In the genomic region with DNA sequence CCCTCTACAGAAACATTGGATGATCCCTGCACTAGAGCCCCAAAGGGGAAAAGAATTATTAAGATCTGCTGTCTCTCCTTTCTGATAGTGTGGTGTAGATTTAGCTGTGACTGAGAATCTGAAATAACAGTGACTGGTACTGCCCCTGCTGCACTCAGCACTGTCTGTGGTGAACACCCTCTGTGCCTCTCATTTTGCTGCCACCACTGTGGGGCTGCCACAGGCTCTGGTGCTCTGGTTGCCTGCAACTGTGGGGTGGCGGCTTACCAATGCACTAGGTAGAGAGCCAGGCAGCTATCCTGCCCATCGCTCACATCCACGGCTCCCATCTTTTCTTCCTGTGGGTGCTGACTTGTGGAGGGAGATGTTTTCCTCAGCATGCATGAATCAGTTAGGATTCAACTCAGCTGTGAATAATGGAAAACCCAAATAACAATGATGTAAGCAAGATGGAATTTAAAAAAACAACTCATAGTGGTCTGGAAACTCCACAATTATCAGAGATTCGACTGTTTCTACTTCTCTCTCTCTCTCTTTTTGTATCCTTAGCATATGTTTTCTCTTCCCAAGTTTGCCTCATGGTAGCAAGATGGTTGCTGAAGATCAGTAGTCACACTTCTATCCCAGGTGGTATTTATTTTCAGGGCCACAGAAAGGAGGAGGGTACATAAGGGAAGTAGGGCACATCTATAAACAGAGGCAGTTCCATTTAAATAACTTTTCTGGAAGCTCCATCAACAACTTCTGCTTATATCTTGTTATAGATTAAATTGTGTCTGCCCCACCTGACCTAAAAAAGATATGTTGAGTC, we compare ENCODE assay signal across 22 cellular contexts.
DNase-seq lines count a peak whose midpoint lies in the region; ATAC-seq and TF ChIP-seq lines count a peak whose summit lies in the region.
"Had no signal": no experiment of that assay in that cellular context is flagged by ENCODE, and none has a peak within 500 bp of the region (broad histone marks: within the 10 kb centered on the region; RNA-seq: fewer than 3 reads in every experiment).

No MANE protein-coding gene starts in this region.

- H4K20me1 ChIP-seq in PC-3 (ENCODE audit: low read length): no peaks in the 10 kb centered on the region

- H3K27me3 ChIP-seq in PC-3 (ENCODE audit: low read length): no peaks in the 10 kb centered on the region
- peaks cover 0 to 24% (median 1%) of the 10 kb centered on the region in 4 donors for H3K27me3 ChIP-seq in esophagus muscularis mucosa
- peaks cover 13% of the 10 kb centered on the region for H3K27me3 ChIP-seq in endodermal cell (ENCODE audit: control insufficient read depth, insufficient read depth, low read length, poor library complexity, severe bottlenecking)
- H3K27me3 ChIP-seq: upper lobe of left lung had no signal

- no peak for TF ChIP-seq CTCF in PC-3 (conservative IDR thresholded peaks at IDR 0.05; ENCODE audit: low read depth, low read length)
- TF ChIP-seq CTCF in esophagus muscularis mucosa (IDR thresholded peaks at IDR 0.05): no peak
- TF ChIP-seq CTCF in endodermal cell (conservative IDR thresholded peaks at IDR 0.05): no peak

- peaks cover 12% of the 10 kb centered on the region for H3K4me1 Mint-ChIP-seq in endodermal cell
- H3K4me1 Mint-ChIP-seq: activated CD4-positive, alpha-beta T cell treated with anti-CD3 and anti-CD28 coated beads, Interleukin-2, amount 10 ng/mL, durations not matched to agents 7 days and 5 days had no signal

- BruUV-seq in PC-3 (replicated peaks; lab: Mats Ljungman, UMichigan): no TSS peak

- TF ChIP-seq EP300 in esophagus muscularis mucosa (IDR thresholded peaks at IDR 0.05): no peak

- CTCF ChIA-PET in PC-3 (lab: Charles Lee): interaction anchor here (0.5 kb wide), 1 partner anchor 18 kb away, joined by 4 read pairs; no protein-coding TSS in a partner anchor

- no peaks in the 10 kb centered on the region for H3K9me3 ChIP-seq in PC-3 (ENCODE audit: low read length)
- H3K9me3 ChIP-seq in esophagus muscularis mucosa: no peaks in the 10 kb centered on the region
- no peaks in the 10 kb centered on the region for H3K9me3 ChIP-seq in endodermal cell (ENCODE audit: control insufficient read depth, low read length)
- H3K9me3 ChIP-seq: gastrocnemius medialis, upper lobe of left lung had no signal

- H2AFZ ChIP-seq in PC-3 (ENCODE audit: low read length): 0 out of 2 replicates have a peak overlapping the region, but pooled peaks have one; percentile 6

- H3K4me3 Mint-ChIP-seq in endodermal cell: no peak overlapping the region
- H3K4me3 Mint-ChIP-seq: activated CD4-positive, alpha-beta T cell treated with anti-CD3 and anti-CD28 coated beads, Interleukin-2, amount 10 ng/mL, durations not matched to agents 7 days and 5 days; mesothelial cell of epicardium; nephron; stimulated activated naive CD8-positive, alpha-beta T cell treated with anti-CD3 and anti-CD28 coated beads, Interleukin-15, amount 100 ng/mL, for 72 hours had no signal

- DNase-seq in EL: peak; percentile 78
- DNase-seq in PC-3: peak; percentile 72
- DNase-seq in esophagus muscularis mucosa (ENCODE audit: extremely low spot score): peak; percentile 12
- peak; percentile 34 for DNase-seq in renal cortical epithelial cell (ENCODE audit: low read depth)
- no peak for DNase-seq in cardiac septum (ENCODE audit: low spot score)
- DNase-seq in SKM-1 treated with dmso at 0.1 percent for 144 hours (lab: John Stamatoyannopoulos, UW; ENCODE audit: unreplicated experiment): no peak
- no peak for DNase-seq in substantia nigra (lab: John Stamatoyannopoulos, UW)
- DNase-seq in endodermal cell: no peak
- DNase-seq: activated CD4-positive, alpha-beta T cell treated with anti-CD3 and anti-CD28 coated beads, Interleukin-2, amount 10 ng/mL, durations not matched to agents 7 days and 5 days; activated naive CD4-positive, alpha-beta T cell; aorta; gastrocnemius medialis; GF-D8; Kasumi-1; NCI-H526; SHP77; stimulated activated CD4-positive, alpha-beta T cell treated with anti-CD3 and anti-CD28 coated beads, Interleukin-2, amount 100 ng/mL, for 48 hours; stimulated activated naive CD8-positive, alpha-beta T cell treated with anti-CD3 and anti-CD28 coated beads, Interleukin-15, amount 100 ng/mL, for 72 hours; upper lobe of left lung had no signal

- H3K27ac ChIP-seq in PC-3 (ENCODE audit: low read length): no peak overlapping the region
- no peak overlapping the region for H3K27ac ChIP-seq in esophagus muscularis mucosa (replicated peaks in 1 of 4)
- no peak overlapping the region for H3K27ac ChIP-seq in substantia nigra (ENCODE audit: low read depth, low read length, poor library complexity, severe bottlenecking)
- no peak overlapping the region for H3K27ac ChIP-seq in endodermal cell (ENCODE audit: low read depth, low read length)
- H3K27ac ChIP-seq: gastrocnemius medialis, skin epidermis, upper lobe of left lung had no signal

- H3K27ac Mint-ChIP-seq in endodermal cell: no peak overlapping the region
- H3K27ac Mint-ChIP-seq: activated CD4-positive, alpha-beta T cell treated with anti-CD3 and anti-CD28 coated beads, Interleukin-2, amount 10 ng/mL, durations not matched to agents 7 days and 5 days; mesothelial cell of epicardium; nephron; stimulated activated naive CD8-positive, alpha-beta T cell treated with anti-CD3 and anti-CD28 coated beads, Interleukin-15, amount 100 ng/mL, for 72 hours had no signal

- H3K27me3 Mint-ChIP-seq in endodermal cell (ENCODE audit: insufficient read depth): peaks cover 35% of the 10 kb centered on the region

- intact Hi-C loops in PC-3 (cut with micrococcal nuclease) (loop anchor here (5.0 kb wide), 2 partner anchors 186 to 246 kb away; no protein-coding TSS in a partner anchor), esophagus muscularis mucosa (cut with DNase I) (no loop called here), cardiac septum (cut with DNase I) (no loop called here)

- peak overlapping the region; percentile 18 for H3K4me2 ChIP-seq in PC-3 (ENCODE audit: low read length)

- H3K9me2 ChIP-seq in PC-3 (replicated peaks; ENCODE audit: low read length): no peaks in the 10 kb centered on the region

- 84% methylated on average over 4 of the region's 4 CpGs for WGBS in esophagus muscularis mucosa
- WGBS in endodermal cell (ENCODE audit: insufficient coverage in 1 of 2, insufficient read length in 1 of 2), 2 experiments: 95 to 100% methylated on average over 2 to 4 of the region's 4 CpGs

- H3K36me3 ChIP-seq in PC-3 (ENCODE audit: low read depth, low read length) (no peaks in the 10 kb centered on the region), esophagus muscularis mucosa (no peaks in the 10 kb centered on the region), endodermal cell (ENCODE audit: control insufficient read depth, insufficient read depth, low read length) (no peaks in the 10 kb centered on the region)
- H3K36me3 ChIP-seq: gastrocnemius medialis, upper lobe of left lung had no signal

- H3K4me1 ChIP-seq in PC-3 (ENCODE audit: insufficient read depth, low read length): peaks cover 33% of the 10 kb centered on the region
- peaks cover 11 to 17% (median 15%) of the 10 kb centered on the region in 4 donors for H3K4me1 ChIP-seq in esophagus muscularis mucosa
- peaks cover 12% of the 10 kb centered on the region for H3K4me1 ChIP-seq in endodermal cell (ENCODE audit: control insufficient read depth, insufficient read depth, low read length)
- H3K4me1 ChIP-seq: gastrocnemius medialis had no signal

- H3F3A ChIP-seq in PC-3 (ENCODE audit: low read length, unreplicated experiment): no peaks in the 10 kb centered on the region

- H3K79me2 ChIP-seq in PC-3 (ENCODE audit: low read length): no peaks in the 10 kb centered on the region

- TF ChIP-seq POLR2A in esophagus muscularis mucosa (IDR thresholded peaks at IDR 0.05; ENCODE audit: low read depth): no peak

- H3K9ac ChIP-seq in PC-3 (ENCODE audit: low read length): no peak overlapping the region
- no peak overlapping the region for H3K9ac ChIP-seq in endodermal cell (ENCODE audit: extremely low read depth, low read length, poor library complexity, severe bottlenecking)

- POLR2A ChIA-PET in PC-3 (lab: Charles Lee; ENCODE audit: unreplicated experiment): interaction anchor here (0.5 to 0.7 kb wide), 2 partner anchors 104 to 153 kb away, joined by 3 to 4 read pairs; no protein-coding TSS in a partner anchor

- H3K36me3 Mint-ChIP-seq in endodermal cell (ENCODE audit: low read depth): no peaks in the 10 kb centered on the region
- H3K36me3 Mint-ChIP-seq: mesothelial cell of epicardium had no signal

- no peak overlapping the region for H3K4me3 ChIP-seq in PC-3 (ENCODE audit: low read length)
- no peak overlapping the region for H3K4me3 ChIP-seq in esophagus muscularis mucosa
- no peak overlapping the region for H3K4me3 ChIP-seq in endodermal cell (ENCODE audit: low read length)
- H3K4me3 ChIP-seq: gastrocnemius medialis, skin epidermis, upper lobe of left lung had no signal

- peak; percentile 23; the same call in 1 of the 2 replicates for ATAC-seq in PC-3
- ATAC-seq: gastrocnemius medialis; stimulated activated naive CD8-positive, alpha-beta T cell treated with anti-CD3 and anti-CD28 coated beads, Interleukin-15, amount 100 ng/mL, for 72 hours had no signal

- no peaks in the 10 kb centered on the region for H3K9me3 Mint-ChIP-seq in endodermal cell
- H3K9me3 Mint-ChIP-seq: activated CD4-positive, alpha-beta T cell treated with anti-CD3 and anti-CD28 coated beads, Interleukin-2, amount 10 ng/mL, durations not matched to agents 7 days and 5 days; stimulated activated naive CD8-positive, alpha-beta T cell treated with anti-CD3 and anti-CD28 coated beads, Interleukin-15, amount 100 ng/mL, for 72 hours had no signal

Comparison
In these comparisons a context has a peak if more than half of its experiments do, and no peak if none do; other contexts are left out.
1. DNase-seq: peak in EL (single experiment), PC-3 (single experiment), esophagus muscularis mucosa (single experiment) and renal cortical epithelial cell (single experiment); none in cardiac septum (single experiment), SKM-1 treated with dmso at 0.1 percent for 144 hours (single experiment), substantia nigra (0 of 49) and endodermal cell (single experiment).